Comparison of ENCODE assay signal across 12 cellular contexts in genomic region chr1:206580438-206581113, GRCh38. TPM values are rescaled to one million over a fixed set of nuclear protein-coding genes. Genes with fewer than 3 reads are reported as not detected.
DNase-seq lines count a peak whose midpoint lies in the region; ATAC-seq and TF ChIP-seq lines count a peak whose summit lies in the region.
"Had no signal": no experiment of that assay in that cellular context is flagged by ENCODE, and none has a peak within 500 bp of the region (broad histone marks: within the 10 kb centered on the region; RNA-seq: fewer than 3 reads in every experiment).

No MANE protein-coding gene starts in this region.

- H3K36me3 Mint-ChIP-seq in T-helper 1 cell treated with Interleukin-12 subunit alpha and Interleukin-12 subunit beta and Interleukin-4 antibody, amounts not matched to agents 30 μg/mL and 1 μg/mL, for 36 hours (ENCODE audit: low read depth) = peaks cover 64% of the 10 kb centered on the region

- H2AFZ ChIP-seq in smooth muscle cell (ENCODE audit: low read depth) = no peak overlapping the region

- H3K4me1 ChIP-seq in smooth muscle cell (ENCODE audit: low read depth) = no peaks in the 10 kb centered on the region

- H3K79me2 ChIP-seq in smooth muscle cell (ENCODE audit: low read depth) = no peaks in the 10 kb centered on the region

- no peaks in the 10 kb centered on the region for H3F3A ChIP-seq in smooth muscle cell (ENCODE audit: low read depth)

- H3K27ac Mint-ChIP-seq in T-helper 1 cell treated with Interleukin-12 subunit alpha and Interleukin-12 subunit beta and Interleukin-4 antibody, amounts not matched to agents 30 μg/mL and 1 μg/mL, for 36 hours = peak overlapping the region; percentile 99

- peak overlapping the region; percentile 67 for H3K9ac ChIP-seq in smooth muscle cell (ENCODE audit: low read depth)

- no peaks in the 10 kb centered on the region for H4K20me1 ChIP-seq in smooth muscle cell (ENCODE audit: low read depth)

- TF ChIP-seq CTCF in dorsolateral prefrontal cortex (IDR thresholded peaks at IDR 0.05 in 54 of 56, conservative IDR thresholded peaks at IDR 0.05 in 2 of 56; ENCODE audit: low read depth in 1 of 56, partially characterized antibody in 56 of 56) (no peak), smooth muscle cell (IDR thresholded peaks at IDR 0.05; ENCODE audit: borderline replicate concordance, insufficient read depth, poor library complexity, severe bottlenecking) (no peak)

- H3K36me3 ChIP-seq in KOPT-K1 (ENCODE audit: insufficient read depth, low read length) (peaks cover 87% of the 10 kb centered on the region), smooth muscle cell (ENCODE audit: low read depth) (no peaks in the 10 kb centered on the region)

- H3K4me2 ChIP-seq in smooth muscle cell = peak overlapping the region; percentile 62

- DNase-seq in T-helper 1 cell (no peak), dorsolateral prefrontal cortex (no peak), smooth muscle cell (lab: John Stamatoyannopoulos, UW; ENCODE audit: unreplicated experiment) (no peak)
- no peak for DNase-seq in stimulated activated CD4-positive, alpha-beta T cell treated with anti-CD3 and anti-CD28 coated beads, Interleukin-15, amount 100 ng/mL, for 24 hours
- DNase-seq: cerebellar nuclear complex, NCI-H1436, RPMI8226 had no signal

- H3K27me3 ChIP-seq in dorsolateral prefrontal cortex = no peaks in the 10 kb centered on the region
- H3K27me3 ChIP-seq in smooth muscle cell (ENCODE audit: low read depth) = no peaks in the 10 kb centered on the region

- H3K4me1 Mint-ChIP-seq in T-helper 1 cell treated with Interleukin-12 subunit alpha and Interleukin-12 subunit beta and Interleukin-4 antibody, amounts not matched to agents 30 μg/mL and 1 μg/mL, for 36 hours (ENCODE audit: low read depth) = peaks cover 91% of the 10 kb centered on the region

- peak overlapping the region; percentile 89 for H3K27ac ChIP-seq in KOPT-K1 (ENCODE audit: low read depth, low read length, poor library complexity, severe bottlenecking)
- H3K27ac ChIP-seq in dorsolateral prefrontal cortex = peak overlapping the region in 53 of 59 donors; percentile 3 to 86 (median 59)
- peak overlapping the region; percentile 94 for H3K27ac ChIP-seq in smooth muscle cell (ENCODE audit: low read depth)
- H3K27ac ChIP-seq: 22Rv1 had no signal

- no peak overlapping the region for H3K4me3 ChIP-seq in dorsolateral prefrontal cortex
- no peak overlapping the region for H3K4me3 ChIP-seq in smooth muscle cell

- intact Hi-C loops in dorsolateral prefrontal cortex (cut with DNase I) = no loop called here

- 96% methylated on average over 8 of the region's 8 CpGs for WGBS in smooth muscle cell (ENCODE audit: low lambda C conversion rate)

- H3K9me3 ChIP-seq in KOPT-K1 (ENCODE audit: insufficient read depth, low read length, poor library complexity, severe bottlenecking) (no peaks in the 10 kb centered on the region), smooth muscle cell (replicated peaks; ENCODE audit: low read depth) (no peaks in the 10 kb centered on the region)

- no peaks in the 10 kb centered on the region for H3K27me3 Mint-ChIP-seq in T-helper 1 cell treated with Interleukin-12 subunit alpha and Interleukin-12 subunit beta and Interleukin-4 antibody, amounts not matched to agents 30 μg/mL and 1 μg/mL, for 36 hours (ENCODE audit: low read depth)

- ATAC-seq in GM19351 (IDR thresholded peaks at IDR 0.05; ENCODE audit: unreplicated experiment) = no peak
- no peak for ATAC-seq in GM18873 (IDR thresholded peaks at IDR 0.05; ENCODE audit: low FRiP score, unreplicated experiment)

- H3K9me3 Mint-ChIP-seq in T-helper 1 cell treated with Interleukin-12 subunit alpha and Interleukin-12 subunit beta and Interleukin-4 antibody, amounts not matched to agents 30 μg/mL and 1 μg/mL, for 36 hours = no peaks in the 10 kb centered on the region

- H3K4me3 Mint-ChIP-seq in T-helper 1 cell treated with Interleukin-12 subunit alpha and Interleukin-12 subunit beta and Interleukin-4 antibody, amounts not matched to agents 30 μg/mL and 1 μg/mL, for 36 hours = peak overlapping the region; percentile 86

RNA-seq across cellular contexts. Expression of gene EIF2D, which starts 31.7 kb away (rescaled TPM):
- total RNA-seq in dorsolateral prefrontal cortex (10 to 100 TPM; 19.2 to 56.2 (median 35.0) TPM), smooth muscle cell (28.9 and 32.5 TPM in 2 replicates)
- polyA plus RNA-seq in smooth muscle cell = 22.8 and 22.9 TPM in 2 replicates

RNA-seq across cellular contexts. Expression of gene DYRK3, which starts 54.8 kb away (rescaled TPM):
- total RNA-seq in dorsolateral prefrontal cortex (10 to 100 TPM in 3 of 120 experiments, 1 to 10 TPM in 117; 2.4 to 12.2 (median 5.3) TPM), smooth muscle cell (11.1 and 21.4 TPM in 2 replicates)
- 6.9 and 13.7 TPM in 2 replicates for polyA plus RNA-seq in smooth muscle cell
